17 cellular contexts compared by ENCODE assay signal in genomic region chr13:95447766-95448165, GRCh38.
"Had no signal": no experiment of that assay in that cellular context is flagged by ENCODE, and none has a peak within 500 bp of the region (broad histone marks: within the 10 kb centered on the region; RNA-seq: fewer than 3 reads in every experiment).

No MANE protein-coding gene starts in this region.

- H3K4me3 Mint-ChIP-seq: activated B cell treated with CpG ODN at 0.5 μM for 24 hours; activated CD4-positive, alpha-beta T cell treated with anti-CD3 and anti-CD28 coated beads, Interleukin-2, amount 10 ng/mL, durations not matched to agents 7 days and 5 days; naive B cell; T-helper 1 cell treated with Interleukin-12 subunit alpha and Interleukin-12 subunit beta and Interleukin-4 antibody, amounts not matched to agents 30 μg/mL and 1 μg/mL, for 36 hours had no signal

- H3K4me1 Mint-ChIP-seq: activated B cell treated with CpG ODN at 0.5 μM for 24 hours; activated CD4-positive, alpha-beta T cell treated with anti-CD3 and anti-CD28 coated beads, Interleukin-2, amount 10 ng/mL, durations not matched to agents 7 days and 5 days; naive B cell had no signal

- DNase-seq: activated B cell treated with CpG ODN at 0.5 μM for 24 hours; activated CD4-positive, alpha-beta T cell treated with anti-CD3 and anti-CD28 coated beads, Interleukin-2, amount 10 ng/mL, durations not matched to agents 7 days and 5 days; activated naive CD4-positive, alpha-beta T cell treated with Interleukin-2 at 50 U/mL for 16 hours; activated T-cell treated with anti-CD3 and anti-CD28 coated beads for 4 hours; kidney; mammary epithelial cell; naive B cell; retina; stimulated activated CD4-positive, alpha-beta T cell treated with anti-CD3 and anti-CD28 coated beads, Interleukin-12 subunit alpha, Interleukin-12 subunit beta, amount 100 ng/mL, for 4 hours; stimulated activated CD4-positive, alpha-beta T cell treated with anti-CD3 and anti-CD28 coated beads, Interleukin-2, amount 100 ng/mL, for 24 hours; tibial artery; uterus had no signal

- H3K4me3 ChIP-seq: dorsolateral prefrontal cortex, left lung, tibial artery, uterus had no signal

- H3K27me3 ChIP-seq: dorsolateral prefrontal cortex, left lung, neutrophil, tibial artery, uterus had no signal

- H3K9me3 Mint-ChIP-seq: activated B cell treated with CpG ODN at 0.5 μM for 24 hours; activated CD4-positive, alpha-beta T cell treated with anti-CD3 and anti-CD28 coated beads, Interleukin-2, amount 10 ng/mL, durations not matched to agents 7 days and 5 days; naive B cell; T-helper 1 cell treated with Interleukin-12 subunit alpha and Interleukin-12 subunit beta and Interleukin-4 antibody, amounts not matched to agents 30 μg/mL and 1 μg/mL, for 36 hours had no signal

- H3K36me3 Mint-ChIP-seq: naive B cell had no signal

- H3K4me1 ChIP-seq: left lung, tibial artery, uterus had no signal

- H3K27ac ChIP-seq: dorsolateral prefrontal cortex, left lung, neutrophil, tibial artery, uterus had no signal

- H3K9me3 ChIP-seq: left lung, neutrophil, tibial artery, uterus had no signal

- FAIRE-seq: astrocyte, kidney had no signal

- H3K27me3 Mint-ChIP-seq: activated CD4-positive, alpha-beta T cell treated with anti-CD3 and anti-CD28 coated beads, Interleukin-2, amount 10 ng/mL, durations not matched to agents 7 days and 5 days had no signal

- H3K27ac Mint-ChIP-seq: activated B cell treated with CpG ODN at 0.5 μM for 24 hours; activated CD4-positive, alpha-beta T cell treated with anti-CD3 and anti-CD28 coated beads, Interleukin-2, amount 10 ng/mL, durations not matched to agents 7 days and 5 days; T-helper 1 cell treated with Interleukin-12 subunit alpha and Interleukin-12 subunit beta and Interleukin-4 antibody, amounts not matched to agents 30 μg/mL and 1 μg/mL, for 36 hours had no signal

- H3K36me3 ChIP-seq: left lung, neutrophil, tibial artery, uterus had no signal

- ATAC-seq: left lung had no signal
